ENCODE assay signal across 13 cellular contexts in genomic region chr10:79229081-79229541, GRCh38.
DNase-seq lines count a peak whose midpoint lies in the region; ATAC-seq, FAIRE-seq and TF ChIP-seq lines count a peak whose summit lies in the region.
"Had no signal": no experiment of that assay in that cellular context is flagged by ENCODE, and none has a peak within 500 bp of the region (broad histone marks: within the 10 kb centered on the region; RNA-seq: fewer than 3 reads in every experiment).

No MANE protein-coding gene starts in this region.

- no peak for FAIRE-seq in H54 (lab: Jason Lieb, UNC)

- TF ChIP-seq POLR2A in H54 (IDR thresholded peaks at IDR 0.05; ENCODE audit: low read depth, low read length), result no peak

- H3K4me2 ChIP-seq in mesenchymal stem cell (ENCODE audit: low read length, poor library complexity, severe bottlenecking), result no peak overlapping the region

- H4K8ac ChIP-seq in mesenchymal stem cell (ENCODE audit: low read length), result peak overlapping the region; percentile 57

- peaks cover 47% of the 10 kb centered on the region for H3K79me1 ChIP-seq in mesenchymal stem cell (replicated peaks; ENCODE audit: low read length, poor library complexity, severe bottlenecking)

- no peak overlapping the region for H3K9ac ChIP-seq in mesenchymal stem cell (ENCODE audit: low read length)

- H3K18ac ChIP-seq in mesenchymal stem cell (ENCODE audit: low read depth in 1 of 2, low read length in 2 of 2), result peak overlapping the region; percentile 6 to 24

- ATAC-seq in GM18867 (IDR thresholded peaks at IDR 0.05; ENCODE audit: unreplicated experiment), result no peak
- ATAC-seq: gastroesophageal sphincter had no signal

- no peak overlapping the region for H2BK120ac ChIP-seq in mesenchymal stem cell (ENCODE audit: low read depth, low read length)

- no peaks in the 10 kb centered on the region for H3K27me3 ChIP-seq in WERI-Rb-1 (ENCODE audit: insufficient read depth, low read depth, severe bottlenecking)
- no peaks in the 10 kb centered on the region for H3K27me3 ChIP-seq in mesenchymal stem cell (ENCODE audit: control insufficient read depth in 1 of 2, insufficient read depth in 1 of 2, low read length in 2 of 2)
- H3K27me3 ChIP-seq: gastroesophageal sphincter had no signal

- no peak overlapping the region for H4K91ac ChIP-seq in mesenchymal stem cell (ENCODE audit: low read length)

- H2BK15ac ChIP-seq in mesenchymal stem cell (ENCODE audit: low read depth, poor library complexity, severe bottlenecking), result peak overlapping the region; percentile 70

- peaks cover 38% of the 10 kb centered on the region for H3K4me1 ChIP-seq in mesenchymal stem cell (ENCODE audit: control insufficient read depth, insufficient read depth, low read depth, low read length)

- no peak overlapping the region for H3K23ac ChIP-seq in mesenchymal stem cell (ENCODE audit: low read length in 2 of 2)

- peak overlapping the region in 1 of 2 experiments; percentile 77 for H3K4ac ChIP-seq in mesenchymal stem cell (ENCODE audit: low read depth in 1 of 2, low read length in 2 of 2)

- TF ChIP-seq CTCF in WERI-Rb-1 (IDR thresholded peaks at IDR 0.05; ENCODE audit: low read depth, low read length), result no peak

- 67% methylated on average over 5 of the region's 5 CpGs for WGBS in mesenchymal stem cell

- DNase-seq in COLO668 (lab: John Stamatoyannopoulos, UW; ENCODE audit: unreplicated experiment) (peak; percentile 72), NCI-H146 (lab: John Stamatoyannopoulos, UW) (peak; percentile 92), WERI-Rb-1 (peak; percentile 87), mesenchymal stem cell (no peak), NK-92 (lab: John Stamatoyannopoulos, UW; ENCODE audit: unreplicated experiment) (no peak), occipital lobe (lab: John Stamatoyannopoulos, UW) (no peak), H54 (ENCODE audit: insufficient read length, low spot score) (no peak)
- DNase-seq: activated naive CD8-positive, alpha-beta T cell treated with anti-CD3 and anti-CD28 coated beads, Interleukin-2, amount 10 ng/mL, durations not matched to agents 7 days and 5 days; GOT3; midbrain had no signal

- no peaks in the 10 kb centered on the region for H3K9me3 ChIP-seq in WERI-Rb-1 (ENCODE audit: severe bottlenecking)
- H3K9me3 ChIP-seq in mesenchymal stem cell (ENCODE audit: control insufficient read depth, low read length), result no peaks in the 10 kb centered on the region
- H3K9me3 ChIP-seq: gastroesophageal sphincter had no signal

- H3K27ac ChIP-seq in WERI-Rb-1 (peak overlapping the region; percentile 49), mesenchymal stem cell (ENCODE audit: low read length, poor library complexity, severe bottlenecking) (no peak overlapping the region)
- H3K27ac ChIP-seq: C4-2B had no signal

- H3K36me3 ChIP-seq in WERI-Rb-1, result no peaks in the 10 kb centered on the region
- H3K36me3 ChIP-seq in mesenchymal stem cell (ENCODE audit: control insufficient read depth in 1 of 2, insufficient read depth in 2 of 2, low read depth in 1 of 2, low read length in 2 of 2), result peaks cover 73 to 94% of the 10 kb centered on the region in 2 experiments

- H3K14ac ChIP-seq in mesenchymal stem cell (ENCODE audit: low read length in 2 of 2), result peak overlapping the region in 1 of 2 experiments; percentile 35

- H3K4me3 ChIP-seq in WERI-Rb-1 (ENCODE audit: low read depth, low read length) (no peak overlapping the region), mesenchymal stem cell (ENCODE audit: insufficient read depth in 1 of 2, low read depth in 1 of 2, low read length in 2 of 2) (no peak overlapping the region)
- H3K4me3 ChIP-seq: gastroesophageal sphincter had no signal

- peak overlapping the region in 1 of 2 experiments; percentile 73 for H2BK12ac ChIP-seq in mesenchymal stem cell (ENCODE audit: low read length in 2 of 2)

- H2AK5ac ChIP-seq in mesenchymal stem cell (ENCODE audit: low read length, severe bottlenecking), result no peak overlapping the region

- no peak overlapping the region for H2BK5ac ChIP-seq in mesenchymal stem cell (ENCODE audit: low read depth, low read length, poor library complexity, severe bottlenecking)

- H2AFZ ChIP-seq in mesenchymal stem cell (ENCODE audit: low read depth, low read length), result no peak overlapping the region

Comparison
In these comparisons a context has a peak if more than half of its experiments do, and no peak if none do; other contexts are left out.
1. DNase-seq: peak in COLO668 (single experiment), NCI-H146 (single experiment) and WERI-Rb-1 (single experiment); none in mesenchymal stem cell (single experiment), NK-92 (single experiment), occipital lobe (single experiment) and H54 (single experiment).